ENCODE assay signal across 16 cellular contexts in the genomic region with DNA sequence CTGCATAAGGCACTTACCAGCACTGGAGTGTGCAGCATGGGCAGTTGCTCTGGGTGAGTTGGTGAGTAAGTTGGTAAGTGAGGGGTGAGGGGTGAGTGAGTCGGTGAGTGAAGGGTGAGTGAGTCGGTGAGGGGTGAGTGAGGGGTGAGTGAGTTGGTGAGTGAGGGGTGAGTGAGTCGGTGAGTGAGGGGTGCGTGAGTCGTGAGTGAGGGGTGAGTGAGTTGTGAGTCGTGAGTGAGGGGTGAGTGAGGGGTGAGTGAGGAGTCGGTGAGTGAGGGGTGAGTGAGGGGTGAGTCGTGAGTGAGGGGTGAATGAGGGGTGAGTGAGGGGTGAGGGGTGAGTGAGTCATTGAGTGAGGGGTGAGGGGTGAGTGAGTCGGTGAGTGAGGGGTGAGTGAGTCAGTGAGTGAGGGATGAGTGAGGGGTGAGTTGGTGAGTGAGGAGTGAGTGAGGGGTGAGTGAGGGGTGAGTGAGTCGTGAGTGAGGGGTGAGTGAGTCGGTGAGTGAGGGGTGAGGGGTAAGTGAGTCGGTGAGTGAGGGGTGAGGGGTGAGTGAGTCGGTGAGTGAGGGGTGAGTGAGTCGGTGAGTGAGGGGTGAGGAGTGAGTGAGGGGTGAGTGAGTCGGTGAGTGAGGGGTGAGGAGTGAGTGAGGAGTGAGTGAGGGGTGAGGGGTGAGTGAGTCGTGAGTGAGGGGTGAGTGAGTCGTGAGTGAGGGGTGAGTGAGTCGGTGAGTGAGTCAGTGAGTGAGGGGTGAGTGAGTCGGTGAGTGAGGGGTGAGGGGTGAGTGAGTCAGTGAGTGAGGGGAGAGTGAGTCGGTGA. TPM values are rescaled to one million over a fixed set of nuclear protein-coding genes. Genes with fewer than 3 reads are reported as not detected.
DNase-seq lines count a peak whose midpoint lies in the region; ATAC-seq, FAIRE-seq and TF ChIP-seq lines count a peak whose summit lies in the region.
"Had no signal": no experiment of that assay in that cellular context is flagged by ENCODE, and none has a peak within 500 bp of the region (broad histone marks: within the 10 kb centered on the region; RNA-seq: fewer than 3 reads in every experiment).

No MANE protein-coding gene starts in this region.

- H3K27ac Mint-ChIP-seq in activated naive CD4-positive, alpha-beta T cell treated with anti-CD3 and anti-CD28 coated beads for 36 hours, result peak overlapping the region; percentile 90
- H3K27ac Mint-ChIP-seq in activated naive CD4-positive, alpha-beta T cell treated with anti-CD3 and anti-CD28 coated beads, Interleukin-2, amount 50 U/mL, for 24 hours, result peak overlapping the region; percentile 99
- H3K27ac Mint-ChIP-seq: dendritic cell treated with granulocyte-macrophage colony-stimulating factor and Interleukin-4, amounts not matched to agents 40 ng/mL and 50 ng/mL, for 4 days had no signal

- H3K27ac ChIP-seq in ascending aorta, result no peak overlapping the region
- H3K27ac ChIP-seq: Peyer's patch, skin epidermis had no signal

- peaks cover 0 to 3% of the 10 kb centered on the region in 2 donors for H3K36me3 ChIP-seq in ascending aorta

- CTCF ChIA-PET in activated naive CD4-positive, alpha-beta T cell treated with anti-CD3 and anti-CD28 coated beads for 36 hours (lab: Charles Lee), result no interaction called here

- intact Hi-C loops in activated naive CD4-positive, alpha-beta T cell treated with anti-CD3 and anti-CD28 coated beads for 36 hours (cut with micrococcal nuclease), result loop anchor here (1.0 to 2.0 kb wide), 3 partner anchors 17 to 262 kb away; partner anchors contain the start of genes ATG4B and THAP4
- intact Hi-C loops in ascending aorta (cut with DNase I), result no loop called here

- H3K36me3 Mint-ChIP-seq in activated naive CD4-positive, alpha-beta T cell treated with anti-CD3 and anti-CD28 coated beads for 36 hours (ENCODE audit: low read depth), result peaks cover 31% of the 10 kb centered on the region
- peaks cover 17% of the 10 kb centered on the region for H3K36me3 Mint-ChIP-seq in activated naive CD4-positive, alpha-beta T cell treated with anti-CD3 and anti-CD28 coated beads, Interleukin-2, amount 50 U/mL, for 24 hours

- no peaks in the 10 kb centered on the region for H3K9me3 ChIP-seq in ascending aorta
- H3K9me3 ChIP-seq: Peyer's patch had no signal

- H3K4me1 Mint-ChIP-seq in activated naive CD4-positive, alpha-beta T cell treated with anti-CD3 and anti-CD28 coated beads for 36 hours (ENCODE audit: low read depth), result peaks cover 50% of the 10 kb centered on the region
- H3K4me1 Mint-ChIP-seq in activated naive CD4-positive, alpha-beta T cell treated with anti-CD3 and anti-CD28 coated beads, Interleukin-2, amount 50 U/mL, for 24 hours, result peaks cover 46% of the 10 kb centered on the region

- no peak for ATAC-seq in GM19467 (IDR thresholded peaks at IDR 0.05; ENCODE audit: unreplicated experiment)

- H3K27me3 Mint-ChIP-seq in activated naive CD4-positive, alpha-beta T cell treated with anti-CD3 and anti-CD28 coated beads for 36 hours (ENCODE audit: low read depth), result no peaks in the 10 kb centered on the region
- H3K27me3 Mint-ChIP-seq in activated naive CD4-positive, alpha-beta T cell treated with anti-CD3 and anti-CD28 coated beads, Interleukin-2, amount 50 U/mL, for 24 hours, result no peaks in the 10 kb centered on the region
- H3K27me3 Mint-ChIP-seq: brain; dendritic cell treated with granulocyte-macrophage colony-stimulating factor and Interleukin-4, amounts not matched to agents 40 ng/mL and 50 ng/mL, for 4 days had no signal

- peak; percentile 37 for DNase-seq in activated naive CD4-positive, alpha-beta T cell treated with anti-CD3 and anti-CD28 coated beads for 36 hours
- DNase-seq in activated naive CD4-positive, alpha-beta T cell (lab: John Stamatoyannopoulos, UW), result no peak
- DNase-seq in HTR-8/SVneo (ENCODE audit: insufficient read length, low spot score) (no peak), GOT3 (lab: John Stamatoyannopoulos, UW) (no peak), ascending aorta (ENCODE audit: low spot score in 2 of 2) (no peak)
- DNase-seq in stimulated activated CD4-positive, alpha-beta T cell treated with anti-CD3 and anti-CD28 coated beads, Interleukin-4, amount 100 ng/mL, for 24 hours, result peak; percentile 33
- DNase-seq: Karpas-422, left ventricle myocardium superior, NCI-H1105 treated with DMSO at 0.1 percent for 48 hours, NCI-H2171 treated with DMSO at 0.1 percent for 48 hours, Peyer's patch had no signal

- H3K4me3 Mint-ChIP-seq in activated naive CD4-positive, alpha-beta T cell treated with anti-CD3 and anti-CD28 coated beads for 36 hours, result no peak overlapping the region
- no peak overlapping the region for H3K4me3 Mint-ChIP-seq in activated naive CD4-positive, alpha-beta T cell treated with anti-CD3 and anti-CD28 coated beads, Interleukin-2, amount 50 U/mL, for 24 hours
- H3K4me3 Mint-ChIP-seq: brain; dendritic cell treated with granulocyte-macrophage colony-stimulating factor and Interleukin-4, amounts not matched to agents 40 ng/mL and 50 ng/mL, for 4 days had no signal

- no peak for TF ChIP-seq CTCF in ascending aorta (IDR thresholded peaks at IDR 0.05)

- H3K4me1 ChIP-seq in ascending aorta, result no peaks in the 10 kb centered on the region

- no peak overlapping the region for H3K4me3 ChIP-seq in ascending aorta
- H3K4me3 ChIP-seq: Peyer's patch, skin epidermis had no signal

- no peaks in the 10 kb centered on the region for H3K27me3 ChIP-seq in ascending aorta
- H3K27me3 ChIP-seq: Peyer's patch had no signal

- peaks cover 9% of the 10 kb centered on the region for H3K9me3 Mint-ChIP-seq in activated naive CD4-positive, alpha-beta T cell treated with anti-CD3 and anti-CD28 coated beads for 36 hours
- peaks cover 5% of the 10 kb centered on the region for H3K9me3 Mint-ChIP-seq in activated naive CD4-positive, alpha-beta T cell treated with anti-CD3 and anti-CD28 coated beads, Interleukin-2, amount 50 U/mL, for 24 hours

- FAIRE-seq in HTR-8/SVneo (lab: Jason Lieb, UNC), result peak; percentile 91

RNA-seq across cellular contexts. Expression of gene THAP4, which starts 17.1 kb away (rescaled TPM):
- 10 to 100 TPM; 36.4 to 38.8 TPM for total RNA-seq in activated naive CD4-positive, alpha-beta T cell treated with anti-CD3 and anti-CD28 coated beads for 36 hours
- total RNA-seq in ascending aorta, result 80.8 TPM

RNA-seq across cellular contexts. Expression of gene ATG4B, which starts 17.7 kb away (rescaled TPM):
- total RNA-seq in activated naive CD4-positive, alpha-beta T cell treated with anti-CD3 and anti-CD28 coated beads for 36 hours, result 10 to 100 TPM; 71.5 to 82.5 TPM
- total RNA-seq in ascending aorta, result 225 TPM

Comparison
In these comparisons a context has a peak if more than half of its experiments do, and no peak if none do; other contexts are left out.
1. DNase-seq: peak in activated naive CD4-positive, alpha-beta T cell treated with anti-CD3 and anti-CD28 coated beads for 36 hours (single experiment) and stimulated activated CD4-positive, alpha-beta T cell treated with anti-CD3 and anti-CD28 coated beads, Interleukin-4, amount 100 ng/mL, for 24 hours (single experiment); none in activated naive CD4-positive, alpha-beta T cell (0 of 4), HTR-8/SVneo (single experiment), GOT3 (single experiment) and ascending aorta (0 of 2).